In genomic region chr2:126890136-126890961, GRCh38 we compare ENCODE assay signal across 19 cellular contexts. TPM values are rescaled to one million over a fixed set of nuclear protein-coding genes. Genes with fewer than 3 reads are reported as not detected.
"Had no signal": no experiment of that assay in that cellular context is flagged by ENCODE, and none has a peak within 500 bp of the region (broad histone marks: within the 10 kb centered on the region; RNA-seq: fewer than 3 reads in every experiment).

No MANE protein-coding gene starts in this region.

- H2AFZ ChIP-seq: parathyroid adenoma had no signal

- H3K79me2 ChIP-seq: parathyroid adenoma had no signal

- H3K36me3 ChIP-seq: esophagus squamous epithelium, gastroesophageal sphincter, thyroid gland had no signal

- H3K27ac ChIP-seq: esophagus squamous epithelium, gastroesophageal sphincter, parathyroid adenoma, thyroid gland had no signal

- H3K4me3 ChIP-seq: esophagus squamous epithelium, gastroesophageal sphincter, thyroid gland had no signal

- H3K9me3 ChIP-seq: esophagus squamous epithelium, gastroesophageal sphincter, thyroid gland had no signal

- H3K27me3 ChIP-seq: thyroid gland had no signal

- DNase-seq: activated CD4-positive, alpha-beta T cell treated with anti-CD3 and anti-CD28 coated beads for 1 hour; activated CD4-positive, alpha-beta T cell treated with anti-CD3 and anti-CD28 coated beads, Interleukin-2, amount 50 U/mL, for 1 hour; activated CD8-positive, alpha-beta T cell treated with anti-CD3 and anti-CD28 coated beads, Interleukin-2, amount 10 ng/mL, durations not matched to agents 7 days and 5 days; activated effector memory CD4-positive, alpha-beta T cell treated with Interleukin-2 at 50 U/mL for 16 hours; activated naive CD4-positive, alpha-beta T cell treated with anti-CD3 and anti-CD28 coated beads for 36 hours; activated naive CD8-positive, alpha-beta T cell treated with anti-CD3 and anti-CD28 coated beads, Interleukin-2, amount 10 ng/mL, durations not matched to agents 7 days and 5 days; activated T-cell treated with anti-CD3 and anti-CD28 coated beads, Interleukin-2, amount 50 U/mL, for 48 hours; effector memory CD4-positive, alpha-beta T cell; esophagus squamous epithelium; hypothalamus; stimulated activated CD4-positive, alpha-beta T cell treated with anti-CD3 and anti-CD28 coated beads, Interleukin-4, amount 100 ng/mL, for 24 hours; T-helper 1 cell; thyroid gland had no signal

RNA-seq across cellular contexts. Expression of gene TEX51, which starts 8.3 kb away (rescaled TPM):
- total RNA-seq: activated CD8-positive, alpha-beta T cell treated with anti-CD3 and anti-CD28 coated beads, Interleukin-2, amount 10 ng/mL, durations not matched to agents 7 days and 5 days; activated naive CD4-positive, alpha-beta T cell treated with anti-CD3 and anti-CD28 coated beads for 36 hours; activated naive CD8-positive, alpha-beta T cell treated with anti-CD3 and anti-CD28 coated beads, Interleukin-2, amount 10 ng/mL, durations not matched to agents 7 days and 5 days; dermis microvascular lymphatic vessel endothelial cell; esophagus squamous epithelium; gastroesophageal sphincter; liver; natural killer cell treated with Interleukin-12 subunit alpha and Interleukin-12 subunit beta and Interleukin-15 and Interleukin-18, amount 100 ng/mL, for 72 hours; thyroid gland; urinary bladder had no signal
